Comparison of ENCODE assay signal across 11 cellular contexts in genomic region chr4:98284640-98285046, GRCh38. TPM values are rescaled to one million over a fixed set of nuclear protein-coding genes. Genes with fewer than 3 reads are reported as not detected.
DNase-seq lines count a peak whose midpoint lies in the region; TF ChIP-seq lines count a peak whose summit lies in the region.
"Had no signal": no experiment of that assay in that cellular context is flagged by ENCODE, and none has a peak within 500 bp of the region (broad histone marks: within the 10 kb centered on the region; RNA-seq: fewer than 3 reads in every experiment).

No MANE protein-coding gene starts in this region.

- in situ Hi-C loops in mammary epithelial cell (cut with MboI; ENCODE audit: low sequenced_read_pairs in 2 of 2) = no loop called here

- DNase-seq in DMS 273 (lab: John Stamatoyannopoulos, UW; ENCODE audit: unreplicated experiment) (peak; percentile 21), DMS 273 treated with DMSO at 0.1 percent for 48 hours (lab: John Stamatoyannopoulos, UW) (no peak), mammary epithelial cell (peak; percentile 61), HuH-7 (ENCODE audit: low spot score) (no peak), SIG-M5 (lab: John Stamatoyannopoulos, UW) (no peak)
- DNase-seq in activated T-cell treated with anti-CD3 and anti-CD28 coated beads, Interleukin-2, amount 50 U/mL, for 48 hours = no peak
- DNase-seq: midbrain, retina had no signal

- TF ChIP-seq CTCF in mammary epithelial cell (conservative IDR thresholded peaks at IDR 0.05 in 1 of 2, IDR thresholded peaks at IDR 0.05 in 1 of 2; ENCODE audit: extremely low read depth in 1 of 2, insufficient read depth in 1 of 2, low read depth in 1 of 2, low read length in 2 of 2) = no peak

- H3K4me2 ChIP-seq in mammary epithelial cell (ENCODE audit: insufficient read depth, low read depth, low read length) = no peak overlapping the region

- H3K27ac ChIP-seq in KOPT-K1 (ENCODE audit: low read depth, low read length, poor library complexity, severe bottlenecking) = peak overlapping the region; percentile 64
- H3K27ac ChIP-seq in mammary epithelial cell (ENCODE audit: insufficient read depth, low read depth, low read length) = peak overlapping the region; percentile 1
- H3K27ac ChIP-seq in mesodermal cell (ENCODE audit: low read depth, low read length, severe bottlenecking) = peak overlapping the region; percentile 23
- H3K27ac ChIP-seq: 22Rv1 had no signal

- no TSS peak for BruUV-seq in mammary epithelial cell (replicated peaks; lab: Mats Ljungman, UMichigan)

- H3K9me3 ChIP-seq in KOPT-K1 (ENCODE audit: insufficient read depth, low read length, poor library complexity, severe bottlenecking) = peaks cover 4% of the 10 kb centered on the region
- H3K9me3 ChIP-seq in mammary epithelial cell (replicated peaks; ENCODE audit: insufficient read depth, low read length) = no peaks in the 10 kb centered on the region
- H3K9me3 ChIP-seq in mesodermal cell (ENCODE audit: control insufficient read depth, low read length) = no peaks in the 10 kb centered on the region

- 82% methylated on average over 3 of the region's 3 CpGs for whole genome bisulfite sequencing in mammary epithelial cell (ENCODE audit: low coverage, missing lambda C conversion rate)
- 49 to 59% methylated on average over 2 of the region's 3 CpGs for WGBS in mesodermal cell (ENCODE audit: insufficient coverage in 2 of 2), 2 experiments

- H3K4me1 ChIP-seq in mammary epithelial cell (ENCODE audit: insufficient read depth, low read length) = peaks cover 6% of the 10 kb centered on the region
- H3K4me1 ChIP-seq in mesodermal cell (ENCODE audit: control insufficient read depth, insufficient read depth, low read length, poor library complexity, severe bottlenecking) = peaks cover 5% of the 10 kb centered on the region

- H3K36me3 ChIP-seq in KOPT-K1 (ENCODE audit: insufficient read depth, low read length) (no peaks in the 10 kb centered on the region), mammary epithelial cell (ENCODE audit: insufficient read depth, low read length) (no peaks in the 10 kb centered on the region), mesodermal cell (ENCODE audit: control insufficient read depth, insufficient read depth, low read length) (no peaks in the 10 kb centered on the region)

- no peaks in the 10 kb centered on the region for H3K27me3 ChIP-seq in mammary epithelial cell (ENCODE audit: insufficient read depth, low read length)

- no peak overlapping the region for H3K9ac ChIP-seq in mammary epithelial cell (ENCODE audit: insufficient read depth, low read length)

- dilution Hi-C loops in mammary epithelial cell (cut with HindIII; ENCODE audit: low sequenced_read_pairs) = no loop called here

- H3K4me3 ChIP-seq in mammary epithelial cell (replicated peaks in 1 of 3; ENCODE audit: insufficient read depth in 1 of 3, low read depth in 2 of 3, low read length in 3 of 3) (no peak overlapping the region), mesodermal cell (ENCODE audit: extremely low read depth, insufficient read depth, low read length, poor library complexity, severe bottlenecking) (no peak overlapping the region)

- H3K79me2 ChIP-seq in mammary epithelial cell (ENCODE audit: insufficient read depth, low read length) = peaks cover 91% of the 10 kb centered on the region

- intact Hi-C loops in mammary epithelial cell (cut with micrococcal nuclease) = no loop called here

- CTCF ChIA-PET in mammary epithelial cell (lab: Charles Lee; ENCODE audit: low non-redundant PET) = no interaction called here

- H2AFZ ChIP-seq in mammary epithelial cell (ENCODE audit: low read depth, low read length) = no peak overlapping the region

- no peaks in the 10 kb centered on the region for H4K20me1 ChIP-seq in mammary epithelial cell (ENCODE audit: insufficient read depth, low read length)

RNA-seq across cellular contexts. Expression of gene RAP1GDS1, which starts 23.5 kb away (rescaled TPM):
- total RNA-seq in mammary epithelial cell = 10 to 100 TPM; 86.9 to 91.9 TPM
- 54.8 TPM for polyA plus RNA-seq in mammary epithelial cell
- 68.0 TPM for polyA minus RNA-seq in mammary epithelial cell
- 45.6 TPM for polyA plus RNA-seq in mesodermal cell (2013, experiment 1 of 2)
- polyA plus RNA-seq in mesodermal cell (2013, experiment 2 of 2) = 50.0 TPM

Comparison
In these comparisons a context has a peak if more than half of its experiments do, and no peak if none do; other contexts are left out.
1. DNase-seq: peak in DMS 273 (single experiment) and mammary epithelial cell (single experiment); none in DMS 273 treated with DMSO at 0.1 percent for 48 hours (single experiment), HuH-7 (single experiment), SIG-M5 (single experiment) and activated T-cell treated with anti-CD3 and anti-CD28 coated beads, Interleukin-2, amount 50 U/mL, for 48 hours (0 of 2).
2. H3K27ac ChIP-seq: peak in every context shown above with its lines; median percentile 64 in KOPT-K1; 23 in mesodermal cell; 1 in mammary epithelial cell.